Comparison of ENCODE assay signal across 1 cellular context in the genomic region with DNA sequence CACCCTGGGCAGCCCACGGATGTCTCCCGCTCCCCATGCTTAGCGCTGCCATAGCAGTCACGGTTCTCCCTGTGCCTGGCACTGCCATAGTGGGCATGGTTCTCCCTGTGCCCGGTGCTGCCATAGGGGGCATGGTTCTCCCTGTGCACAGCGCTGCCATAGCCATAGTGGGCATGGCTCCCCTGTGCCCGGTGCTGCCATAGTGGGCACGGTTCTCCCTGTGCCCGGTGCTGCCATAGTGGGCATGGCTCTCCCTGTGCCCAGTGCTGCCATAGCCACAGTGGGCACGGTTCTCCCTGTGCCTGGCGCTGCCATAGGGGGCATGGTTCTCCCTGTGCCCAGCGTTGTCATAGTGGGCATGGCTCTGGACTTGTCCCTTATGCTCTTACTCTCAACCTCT.
TF ChIP-seq lines count a peak whose summit lies in the region.

No MANE protein-coding gene starts in this region.

TF ChIP-seq in HEK293, 187 proteins besides CTCF, POLR2A, EP300 and RAD21 (continued from another document):
- TF ChIP-seq, protein P1, sequence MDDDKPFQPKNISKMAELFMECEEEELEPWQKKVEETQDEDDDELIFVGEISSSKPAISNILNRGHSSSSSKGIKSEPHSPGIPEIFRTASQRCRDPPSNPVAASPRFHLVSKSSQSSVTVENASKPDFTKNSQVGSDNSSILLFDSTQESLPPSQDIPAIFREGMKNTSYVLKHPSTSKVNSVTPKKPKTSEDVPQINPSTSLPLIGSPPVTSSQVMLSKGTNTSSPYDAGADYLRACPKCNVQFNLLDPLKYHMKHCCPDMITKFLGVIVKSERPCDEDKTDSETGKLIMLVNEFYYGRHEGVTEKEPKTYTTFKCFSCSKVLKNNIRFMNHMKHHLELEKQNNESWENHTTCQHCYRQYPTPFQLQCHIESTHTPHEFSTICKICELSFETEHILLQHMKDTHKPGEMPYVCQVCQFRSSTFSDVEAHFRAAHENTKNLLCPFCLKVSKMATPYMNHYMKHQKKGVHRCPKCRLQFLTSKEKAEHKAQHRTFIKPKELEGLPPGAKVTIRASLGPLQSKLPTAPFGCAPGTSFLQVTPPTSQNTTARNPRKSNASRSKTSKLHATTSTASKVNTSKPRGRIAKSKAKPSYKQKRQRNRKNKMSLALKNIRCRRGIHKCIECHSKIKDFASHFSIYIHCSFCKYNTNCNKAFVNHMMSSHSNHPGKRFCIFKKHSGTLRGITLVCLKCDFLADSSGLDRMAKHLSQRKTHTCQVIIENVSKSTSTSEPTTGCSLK (tag by site-specific recombination; IDR thresholded peaks at IDR 0.05), result no peak
